In the genomic region with DNA sequence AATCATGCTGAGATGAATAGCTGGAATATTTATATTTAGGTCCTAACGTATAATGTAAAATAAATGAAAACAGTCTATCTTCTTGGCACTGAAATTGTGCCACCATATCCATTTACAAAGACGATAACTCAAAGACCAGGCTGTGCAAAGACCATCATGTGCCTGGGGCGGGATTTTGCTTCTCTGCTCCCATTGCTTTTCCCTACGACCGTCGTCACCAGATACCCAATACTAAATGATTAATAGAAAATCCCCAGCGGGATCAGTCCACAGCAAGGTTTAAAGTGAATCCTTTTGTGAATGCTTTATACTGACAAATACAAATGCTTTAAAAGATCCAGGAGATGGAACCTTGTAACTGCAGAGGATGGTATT, we compare ENCODE assay signal across 1 cellular context.
TF ChIP-seq lines count a peak whose summit lies in the region.

No MANE protein-coding gene starts in this region.

TF ChIP-seq in neural cell, 6 proteins besides CTCF, POLR2A, EP300 and RAD21:
- TF ChIP-seq, protein P1, sequence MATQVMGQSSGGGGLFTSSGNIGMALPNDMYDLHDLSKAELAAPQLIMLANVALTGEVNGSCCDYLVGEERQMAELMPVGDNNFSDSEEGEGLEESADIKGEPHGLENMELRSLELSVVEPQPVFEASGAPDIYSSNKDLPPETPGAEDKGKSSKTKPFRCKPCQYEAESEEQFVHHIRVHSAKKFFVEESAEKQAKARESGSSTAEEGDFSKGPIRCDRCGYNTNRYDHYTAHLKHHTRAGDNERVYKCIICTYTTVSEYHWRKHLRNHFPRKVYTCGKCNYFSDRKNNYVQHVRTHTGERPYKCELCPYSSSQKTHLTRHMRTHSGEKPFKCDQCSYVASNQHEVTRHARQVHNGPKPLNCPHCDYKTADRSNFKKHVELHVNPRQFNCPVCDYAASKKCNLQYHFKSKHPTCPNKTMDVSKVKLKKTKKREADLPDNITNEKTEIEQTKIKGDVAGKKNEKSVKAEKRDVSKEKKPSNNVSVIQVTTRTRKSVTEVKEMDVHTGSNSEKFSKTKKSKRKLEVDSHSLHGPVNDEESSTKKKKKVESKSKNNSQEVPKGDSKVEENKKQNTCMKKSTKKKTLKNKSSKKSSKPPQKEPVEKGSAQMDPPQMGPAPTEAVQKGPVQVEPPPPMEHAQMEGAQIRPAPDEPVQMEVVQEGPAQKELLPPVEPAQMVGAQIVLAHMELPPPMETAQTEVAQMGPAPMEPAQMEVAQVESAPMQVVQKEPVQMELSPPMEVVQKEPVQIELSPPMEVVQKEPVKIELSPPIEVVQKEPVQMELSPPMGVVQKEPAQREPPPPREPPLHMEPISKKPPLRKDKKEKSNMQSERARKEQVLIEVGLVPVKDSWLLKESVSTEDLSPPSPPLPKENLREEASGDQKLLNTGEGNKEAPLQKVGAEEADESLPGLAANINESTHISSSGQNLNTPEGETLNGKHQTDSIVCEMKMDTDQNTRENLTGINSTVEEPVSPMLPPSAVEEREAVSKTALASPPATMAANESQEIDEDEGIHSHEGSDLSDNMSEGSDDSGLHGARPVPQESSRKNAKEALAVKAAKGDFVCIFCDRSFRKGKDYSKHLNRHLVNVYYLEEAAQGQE (IDR thresholded peaks at IDR 0.05; ENCODE audit: borderline replicate concordance) = no peak
- TF ChIP-seq TAF1 (IDR thresholded peaks at IDR 0.05; ENCODE audit: low read depth) (no peak), EZH2 (IDR thresholded peaks at IDR 0.05; ENCODE audit: borderline replicate concordance, insufficient read depth, low read length, poor library complexity, severe bottlenecking) (no peak), MXI1 (conservative IDR thresholded peaks at IDR 0.05; ENCODE audit: poor library complexity, severe bottlenecking) (no peak), SMC3 (conservative IDR thresholded peaks at IDR 0.05; ENCODE audit: poor library complexity) (no peak), POLR2AphosphoS5 (IDR thresholded peaks at IDR 0.05) (no peak)
